ENCODE assay signal across 12 cellular contexts in genomic region chr20:48910360-48910781, GRCh38. TPM values are rescaled to one million over a fixed set of nuclear protein-coding genes. Genes with fewer than 3 reads are reported as not detected.
A peak's percentile ranks its signal among the peaks of the same experiment; 100 is the strongest.
DNase-seq lines count a peak whose midpoint lies in the region; TF ChIP-seq lines count a peak whose summit lies in the region.
"Had no signal": no experiment of that assay in that cellular context is flagged by ENCODE, and none has a peak within 500 bp of the region (broad histone marks: within the 10 kb centered on the region; RNA-seq: fewer than 3 reads in every experiment).

No MANE protein-coding gene starts in this region.

- H3K27ac ChIP-seq in brain microvascular endothelial cell (no peak overlapping the region), mesenchymal stem cell (ENCODE audit: low read length, poor library complexity, severe bottlenecking) (no peak overlapping the region)
- H3K27ac ChIP-seq: KMS-11 had no signal

- TF ChIP-seq POLR2A in NB4 (IDR thresholded peaks at IDR 0.05; ENCODE audit: extremely low read depth, insufficient read length), result no peak

- no peak overlapping the region for H2BK12ac ChIP-seq in mesenchymal stem cell (ENCODE audit: low read length in 2 of 2)

- H2AFZ ChIP-seq in mesenchymal stem cell (ENCODE audit: low read depth, low read length), result no peak overlapping the region

- no peaks in the 10 kb centered on the region for H3K36me3 ChIP-seq in brain microvascular endothelial cell (replicated peaks)
- H3K36me3 ChIP-seq in mesenchymal stem cell (ENCODE audit: control insufficient read depth in 1 of 2, insufficient read depth in 2 of 2, low read depth in 1 of 2, low read length in 2 of 2), result no peaks in the 10 kb centered on the region
- H3K36me3 ChIP-seq: BLaER1 treated with 17β-estradiol and CSF1 and Interleukin-3, amounts not matched to agents 10 nM and 100 nM had no signal

- no peak overlapping the region for H3K9ac ChIP-seq in mesenchymal stem cell (ENCODE audit: low read length)
- H3K9ac ChIP-seq: BLaER1 treated with 17β-estradiol and CSF1 and Interleukin-3, amounts not matched to agents 10 nM and 100 nM; KMS-11 had no signal

- TF ChIP-seq CTCF in NB4 (IDR thresholded peaks at IDR 0.05; ENCODE audit: low read depth, low read length), result no peak
- TF ChIP-seq CTCF in brain microvascular endothelial cell (IDR thresholded peaks at IDR 0.05; ENCODE audit: low read depth, low read length, missing control alignments), result no peak

- no peak overlapping the region for H4K91ac ChIP-seq in mesenchymal stem cell (ENCODE audit: low read length)

- no peak overlapping the region for H3K4me2 ChIP-seq in mesenchymal stem cell (ENCODE audit: low read length, poor library complexity, severe bottlenecking)
- H3K4me2 ChIP-seq: KMS-11 had no signal

- no peak overlapping the region for H3K14ac ChIP-seq in mesenchymal stem cell (ENCODE audit: low read length in 2 of 2)

- no peak overlapping the region for H3K23ac ChIP-seq in mesenchymal stem cell (ENCODE audit: low read length in 2 of 2)

- no peak overlapping the region for H4K8ac ChIP-seq in mesenchymal stem cell (ENCODE audit: low read length)

- H3K4me1 ChIP-seq in mesenchymal stem cell (ENCODE audit: control insufficient read depth, insufficient read depth, low read depth, low read length), result no peaks in the 10 kb centered on the region

- H3K4me3 ChIP-seq in NB4 (ENCODE audit: low read depth, low read length) (no peak overlapping the region), brain microvascular endothelial cell (ENCODE audit: low read depth, low read length) (no peak overlapping the region), mesenchymal stem cell (ENCODE audit: insufficient read depth in 1 of 2, low read depth in 1 of 2, low read length in 2 of 2) (no peak overlapping the region)
- H3K4me3 ChIP-seq: BLaER1 treated with 17β-estradiol and CSF1 and Interleukin-3, amounts not matched to agents 10 nM and 100 nM had no signal

- peak overlapping the region in 1 of 2 experiments; percentile 28 for H3K18ac ChIP-seq in mesenchymal stem cell (ENCODE audit: low read depth in 1 of 2, low read length in 2 of 2)

- no peaks in the 10 kb centered on the region for H3K79me1 ChIP-seq in mesenchymal stem cell (replicated peaks; ENCODE audit: low read length, poor library complexity, severe bottlenecking)

- H3K27me3 ChIP-seq in brain microvascular endothelial cell (replicated peaks) (no peaks in the 10 kb centered on the region), mesenchymal stem cell (ENCODE audit: control insufficient read depth in 1 of 2, insufficient read depth in 1 of 2, low read length in 2 of 2) (peaks cover 0 to 64% of the 10 kb centered on the region in 2 experiments)
- H3K27me3 ChIP-seq: BLaER1 treated with 17β-estradiol and CSF1 and Interleukin-3, amounts not matched to agents 10 nM and 100 nM had no signal

- no peak overlapping the region for H2BK120ac ChIP-seq in mesenchymal stem cell (ENCODE audit: low read depth, low read length)

- H3K4ac ChIP-seq in mesenchymal stem cell (ENCODE audit: low read depth in 1 of 2, low read length in 2 of 2), result no peak overlapping the region

- H2BK5ac ChIP-seq in mesenchymal stem cell (ENCODE audit: low read depth, low read length, poor library complexity, severe bottlenecking), result no peak overlapping the region

- WGBS in mesenchymal stem cell, result 52% methylated on average over 6 of the region's 7 CpGs

- peaks cover 15% of the 10 kb centered on the region for H3K9me3 ChIP-seq in mesenchymal stem cell (ENCODE audit: control insufficient read depth, low read length)

- in situ Hi-C loops in brain microvascular endothelial cell (cut with HindIII; ENCODE audit: low pct_ligation_motif_present, low sequenced_read_pairs), result loop anchor here (25.0 kb wide), 1 partner anchor 248 kb away; no protein-coding TSS in a partner anchor

- peak; percentile 48 for DNase-seq in COLO829 (ENCODE audit: low spot score)
- peak; percentile 80 for DNase-seq in NB4 (ENCODE audit: low read depth)
- DNase-seq in brain microvascular endothelial cell, result peak; percentile 47
- peak; percentile 83 for DNase-seq in mesenchymal stem cell
- DNase-seq in NCI-H526 treated with DMSO at 0.1 percent for 48 hours (lab: John Stamatoyannopoulos, UW), result no peak
- DNase-seq in inferior parietal cortex (ENCODE audit: extremely low spot score), result no peak
- DNase-seq in NCI-H128 (lab: John Stamatoyannopoulos, UW; ENCODE audit: unreplicated experiment), result no peak
- no peak for DNase-seq in RKO (ENCODE audit: low spot score)
- DNase-seq: activated CD8-positive, alpha-beta memory T cell treated with anti-CD3 and anti-CD28 coated beads for 24 hours; hippocampal formation had no signal

- no peak overlapping the region for H2BK15ac ChIP-seq in mesenchymal stem cell (ENCODE audit: low read depth, poor library complexity, severe bottlenecking)

- no peak overlapping the region for H2AK5ac ChIP-seq in mesenchymal stem cell (ENCODE audit: low read length, severe bottlenecking)

RNA-seq across cellular contexts. Expression of gene ARFGEF2, which starts 11.1 kb away (rescaled TPM):
- polyA plus RNA-seq in mesenchymal stem cell (2013, experiment 1 of 2), result 13.5 TPM
- polyA plus RNA-seq in mesenchymal stem cell (2013, experiment 2 of 2), result 13.8 TPM

Comparison
In these comparisons a context has a peak if more than half of its experiments do, and no peak if none do; other contexts are left out.
1. DNase-seq: peak in COLO829 (single experiment), NB4 (single experiment), brain microvascular endothelial cell (single experiment) and mesenchymal stem cell (single experiment); none in NCI-H526 treated with DMSO at 0.1 percent for 48 hours (single experiment), inferior parietal cortex (single experiment), NCI-H128 (single experiment) and RKO (single experiment).